In genomic region chr16:1345087-1345486, GRCh38 we compare ENCODE assay signal across 21 cellular contexts.
"Had no signal": no experiment of that assay in that cellular context is flagged by ENCODE, and none has a peak within 500 bp of the region (broad histone marks: within the 10 kb centered on the region; RNA-seq: fewer than 3 reads in every experiment).

No MANE protein-coding gene starts in this region.

- H3K4me3 ChIP-seq: heart right ventricle, ovary, right lobe of liver, spleen, thoracic aorta, transverse colon had no signal

- ATAC-seq: esophagus mucosa; heart right ventricle; natural killer cell; right lobe of liver; stimulated activated naive B cell treated with anti-CD40 and anti-IgM and Interleukin-4, amounts not matched to agents 10 μg/mL and 1 μg/mL and 100 μg/mL, for 72 hours; stimulated activated naive CD8-positive, alpha-beta T cell treated with anti-CD3 and anti-CD28 coated beads, Interleukin-15, amount 100 ng/mL, for 72 hours had no signal

- H3K27me3 ChIP-seq: heart right ventricle, ovary, right lobe of liver, spleen, transverse colon had no signal

- H3K36me3 ChIP-seq: ovary, right lobe of liver, transverse colon had no signal

- DNase-seq: effector memory CD4-positive, alpha-beta T cell; heart right ventricle; hypothalamus; kidney glomerular epithelial cell; mesendoderm; natural killer cell; nucleus accumbens; ovary; right lobe of liver; spleen; stimulated activated CD4-positive, alpha-beta T cell treated with anti-CD3 and anti-CD28 coated beads, Interleukin-15, amount 100 ng/mL, for 24 hours; stimulated activated CD4-positive, alpha-beta T cell treated with anti-CD3 and anti-CD28 coated beads, Interleukin-1b, Interleukin-23, amount 100 ng/mL, for 48 hours; stimulated activated CD4-positive, alpha-beta T cell treated with anti-CD3 and anti-CD28 coated beads, Interleukin-4, amount 100 ng/mL, for 24 hours; stimulated activated naive B cell treated with anti-CD40 and anti-IgM and Interleukin-4, amounts not matched to agents 10 μg/mL and 1 μg/mL and 100 μg/mL, for 72 hours; stimulated activated naive CD8-positive, alpha-beta T cell treated with anti-CD3 and anti-CD28 coated beads, Interleukin-15, amount 100 ng/mL, for 72 hours; transverse colon had no signal

- H3K9me3 ChIP-seq: heart right ventricle, ovary, right lobe of liver, spleen, thoracic aorta, transverse colon had no signal

- FAIRE-seq: endometrium, frontal cortex, islet of Langerhans had no signal

- H3K27ac ChIP-seq: heart right ventricle, ovary, right lobe of liver, spleen, thoracic aorta, transverse colon had no signal
